Comparison of ENCODE assay signal across 19 cellular contexts in genomic region chr5:94503677-94504076, GRCh38.
A peak's percentile ranks its signal among the peaks of the same experiment; 100 is the strongest.
DNase-seq lines count a peak whose midpoint lies in the region; ATAC-seq and TF ChIP-seq lines count a peak whose summit lies in the region.
"Had no signal": no experiment of that assay in that cellular context is flagged by ENCODE, and none has a peak within 500 bp of the region (broad histone marks: within the 10 kb centered on the region; RNA-seq: fewer than 3 reads in every experiment).

No MANE protein-coding gene starts in this region.

- H3K27ac ChIP-seq in breast epithelium: no peak overlapping the region

- no peak for ATAC-seq in HG03457 (IDR thresholded peaks at IDR 0.05; ENCODE audit: unreplicated experiment)
- ATAC-seq: HepG2, T-cell had no signal

- no peak for TF ChIP-seq CTCF in BE2C (IDR thresholded peaks at IDR 0.05; ENCODE audit: low read depth, low read length)
- no peak for TF ChIP-seq CTCF in fibroblast of mammary gland (conservative IDR thresholded peaks at IDR 0.05; ENCODE audit: control insufficient read depth, insufficient read depth, low read depth, low read length)
- no peak for TF ChIP-seq CTCF in breast epithelium (IDR thresholded peaks at IDR 0.05)

- TF ChIP-seq POLR2A in breast epithelium (IDR thresholded peaks at IDR 0.05): no peak

- peaks cover 10% of the 10 kb centered on the region for H3K4me1 ChIP-seq in BE2C
- no peaks in the 10 kb centered on the region for H3K4me1 ChIP-seq in breast epithelium
- H3K4me1 ChIP-seq: Caco-2 had no signal

- intact Hi-C loops in breast epithelium (cut with DNase I; ENCODE audit: low total_unique reads): no loop called here

- H3K27me3 ChIP-seq in BE2C: no peaks in the 10 kb centered on the region; the same call in 1 of the 2 replicates
- no peaks in the 10 kb centered on the region for H3K27me3 ChIP-seq in breast epithelium

- H3K9me3 ChIP-seq in BE2C (no peaks in the 10 kb centered on the region), breast epithelium (no peaks in the 10 kb centered on the region)
- H3K9me3 ChIP-seq: Caco-2, SK-N-SH had no signal

- H3K36me3 ChIP-seq in BE2C (no peaks in the 10 kb centered on the region), breast epithelium (no peaks in the 10 kb centered on the region)

- no peak overlapping the region for H3K4me3 ChIP-seq in BE2C (ENCODE audit: low read depth, low read length)
- H3K4me3 ChIP-seq in fibroblast of mammary gland (ENCODE audit: control insufficient read depth, low read depth, low read length): no peak overlapping the region
- H3K4me3 ChIP-seq in breast epithelium: no peak overlapping the region

- DNase-seq in DMS53 (lab: John Stamatoyannopoulos, UW) (peak; percentile 19), DMS53 treated with DMSO at 0.1 percent for 48 hours (lab: John Stamatoyannopoulos, UW; ENCODE audit: unreplicated experiment) (no peak), BE2C (peak; percentile 32), NCI-H82 (lab: John Stamatoyannopoulos, UW) (peak; percentile 70), fibroblast of mammary gland (ENCODE audit: low read depth) (peak; percentile 8), breast epithelium (ENCODE audit: low spot score in 2 of 2) (no peak), kidney tubule cell (ENCODE audit: low spot score) (no peak)
- DNase-seq: 8988T; Caco-2; CD4-positive, CD25-positive, alpha-beta regulatory T cell; KG1; MV-4-11; NCI-H187 treated with DMSO at 0.1 percent for 48 hours; NCI-H526; Right ventricle myocardium superior; SK-N-SH; T-cell had no signal

Comparison
In these comparisons a context has a peak if more than half of its experiments do, and no peak if none do; other contexts are left out.
1. DNase-seq: peak in DMS53 (single experiment), BE2C (single experiment), NCI-H82 (single experiment) and fibroblast of mammary gland (single experiment); none in DMS53 treated with DMSO at 0.1 percent for 48 hours (single experiment), breast epithelium (0 of 2) and kidney tubule cell (single experiment).